In the genomic region with DNA sequence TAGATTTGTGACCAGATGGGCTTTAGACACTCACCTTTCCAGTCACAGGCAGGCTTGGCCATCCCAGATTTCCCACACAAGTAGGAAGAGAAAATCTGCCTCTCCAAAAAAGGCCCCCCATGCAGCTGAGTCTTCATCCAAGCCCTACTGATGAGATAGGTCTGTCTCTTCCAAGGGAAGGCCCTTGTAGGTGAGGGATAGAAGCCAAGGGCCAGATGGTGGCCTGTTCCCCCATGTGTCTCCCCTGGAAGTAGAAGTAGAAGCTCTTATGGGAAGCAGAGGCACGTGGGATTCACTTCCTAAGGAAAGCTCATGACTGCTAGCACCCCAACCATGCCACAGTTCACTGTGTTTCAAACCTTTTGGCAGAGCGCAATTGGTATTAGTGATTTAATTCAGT, we compare ENCODE assay signal across 22 cellular contexts.
"Had no signal": no experiment of that assay in that cellular context is flagged by ENCODE, and none has a peak within 500 bp of the region (broad histone marks: within the 10 kb centered on the region; RNA-seq: fewer than 3 reads in every experiment).

No MANE protein-coding gene starts in this region.

- H3K27ac Mint-ChIP-seq: activated CD8-positive, alpha-beta T cell treated with anti-CD3 and anti-CD28 coated beads for 36 hours; activated naive CD8-positive, alpha-beta T cell treated with anti-CD3 and anti-CD28 coated beads, Interleukin-2, amount 10 ng/mL, durations not matched to agents 7 days and 5 days; activated T-cell treated with anti-CD3 and anti-CD28 coated beads, Interleukin-2, amount 50 U/mL, for 72 hours; activated T-helper 2 cell treated with anti-CD3 and anti-CD28 coated beads, Interferon-gamma antibody, Interleukin-2, Interleukin-4, amounts not matched to agents 10 μg/mL and 5 μg/mL and 100 μg/mL, durations not matched to agents 14 hours and 24 hours and 36 hours; T-cell had no signal

- ATAC-seq: activated CD8-positive, alpha-beta T cell treated with anti-CD3 and anti-CD28 coated beads for 36 hours; T-cell had no signal

- H3K36me3 ChIP-seq: adrenal gland had no signal

- H3K4me1 ChIP-seq: adrenal gland had no signal

- H3K27me3 Mint-ChIP-seq: activated CD8-positive, alpha-beta T cell treated with anti-CD3 and anti-CD28 coated beads for 36 hours had no signal

- H3K36me3 Mint-ChIP-seq: activated naive CD8-positive, alpha-beta T cell treated with anti-CD3 and anti-CD28 coated beads, Interleukin-2, amount 10 ng/mL, durations not matched to agents 7 days and 5 days; T-cell had no signal

- H3K9me3 Mint-ChIP-seq: activated CD8-positive, alpha-beta T cell treated with anti-CD3 and anti-CD28 coated beads for 36 hours; activated naive CD8-positive, alpha-beta T cell treated with anti-CD3 and anti-CD28 coated beads, Interleukin-2, amount 10 ng/mL, durations not matched to agents 7 days and 5 days; activated T-cell treated with anti-CD3 and anti-CD28 coated beads, Interleukin-2, amount 50 U/mL, for 72 hours; activated T-helper 2 cell treated with anti-CD3 and anti-CD28 coated beads, Interferon-gamma antibody, Interleukin-2, Interleukin-4, amounts not matched to agents 10 μg/mL and 5 μg/mL and 100 μg/mL, durations not matched to agents 14 hours and 24 hours and 36 hours; T-cell had no signal

- H3K27ac ChIP-seq: KMS-11, VCaP had no signal

- H3K27me3 ChIP-seq: adrenal gland had no signal

- H3K4me1 Mint-ChIP-seq: activated naive CD8-positive, alpha-beta T cell treated with anti-CD3 and anti-CD28 coated beads, Interleukin-2, amount 10 ng/mL, durations not matched to agents 7 days and 5 days; T-cell had no signal

- H3K9me3 ChIP-seq: adrenal gland had no signal

- H3K4me3 Mint-ChIP-seq: activated CD8-positive, alpha-beta T cell treated with anti-CD3 and anti-CD28 coated beads for 36 hours; activated naive CD8-positive, alpha-beta T cell treated with anti-CD3 and anti-CD28 coated beads, Interleukin-2, amount 10 ng/mL, durations not matched to agents 7 days and 5 days; activated T-cell treated with anti-CD3 and anti-CD28 coated beads, Interleukin-2, amount 50 U/mL, for 72 hours; T-cell had no signal

- H3K4me3 ChIP-seq: adrenal gland had no signal

- DNase-seq: activated CD4-positive, alpha-beta T cell treated with anti-CD3 and anti-CD28 coated beads for 4 hours; activated CD4-positive, CD25-positive, alpha-beta regulatory T cell; activated CD8-positive, alpha-beta memory T cell treated with anti-CD3 and anti-CD28 coated beads, Interleukin-2, amount 50 U/mL, for 4 hours; activated CD8-positive, alpha-beta T cell treated with anti-CD3 and anti-CD28 coated beads for 36 hours; activated naive CD4-positive, alpha-beta T cell treated with anti-CD3 and anti-CD28 coated beads, Interleukin-2, amount 50 U/mL, for 16 hours; activated naive CD8-positive, alpha-beta T cell treated with anti-CD3 and anti-CD28 coated beads, Interleukin-2, amount 10 ng/mL, durations not matched to agents 7 days and 5 days; activated T-cell treated with anti-CD3 and anti-CD28 coated beads, Interleukin-2, amount 50 U/mL, for 72 hours; adrenal gland; anterior cingulate cortex; MM.1S; NCI-H1105; NCI-H1436; NCI-H1694 treated with DMSO at 0.1 percent for 48 hours; NCI-H2029 treated with DMSO at 0.1 percent for 48 hours; NCI-H345; NCI-H510A; NCI-H748 treated with DMSO at 0.1 percent for 48 hours; SIG-M5; T-cell had no signal
